8 cellular contexts compared by ENCODE assay signal in the genomic region with DNA sequence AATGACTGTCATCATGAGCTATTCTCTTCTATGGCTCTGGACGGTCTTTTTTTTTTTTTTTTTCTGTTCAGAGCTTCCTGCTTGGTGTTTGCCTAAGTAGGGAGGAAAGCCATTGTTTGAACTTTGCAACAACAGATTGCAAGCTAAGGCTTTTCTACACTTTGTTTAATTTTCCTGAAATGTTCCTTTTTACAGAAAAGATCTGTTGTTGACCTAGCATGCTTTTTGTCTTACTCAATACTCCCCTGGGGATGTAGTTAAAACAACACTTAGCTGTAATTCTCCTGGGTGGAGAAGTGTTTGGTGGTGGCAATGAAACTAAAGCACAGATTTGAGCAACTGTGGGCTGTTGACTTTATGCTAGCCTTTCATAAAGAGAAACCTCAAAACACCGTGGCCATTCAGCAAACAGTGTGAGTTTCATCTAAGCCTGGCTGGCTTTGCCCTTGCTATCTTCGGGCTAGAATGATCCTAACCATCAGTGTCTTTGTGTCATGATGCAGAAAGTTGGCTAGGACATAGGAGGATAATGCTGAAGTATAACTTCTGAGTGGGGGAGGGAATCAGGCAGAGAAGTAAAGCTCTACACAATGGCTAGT.
DNase-seq lines count a peak whose midpoint lies in the region; ATAC-seq and TF ChIP-seq lines count a peak whose summit lies in the region.

No MANE protein-coding gene starts in this region.

- ATAC-seq in GM19463 (IDR thresholded peaks at IDR 0.05; ENCODE audit: unreplicated experiment) = peak; percentile 85
- ATAC-seq in HG03460 (IDR thresholded peaks at IDR 0.05; ENCODE audit: unreplicated experiment) = peak; percentile 89
- peak; percentile 33 for ATAC-seq in body of pancreas

- H3K4me1 ChIP-seq in body of pancreas = peaks cover 9% of the 10 kb centered on the region
- peaks cover 0 to 10% of the 10 kb centered on the region in 2 donors for H3K4me1 ChIP-seq in muscle layer of duodenum (ENCODE audit: control insufficient read depth in 1 of 2, insufficient read depth in 2 of 2, low read length in 2 of 2)
- peaks cover 8% of the 10 kb centered on the region for H3K4me1 ChIP-seq in effector memory CD4-positive, alpha-beta T cell (ENCODE audit: control insufficient read depth, insufficient read depth, low read length, poor library complexity, severe bottlenecking)

- TF ChIP-seq POLR2A in body of pancreas (IDR thresholded peaks at IDR 0.05) = no peak

- no peaks in the 10 kb centered on the region for H3K27me3 ChIP-seq in body of pancreas
- H3K27me3 ChIP-seq in muscle layer of duodenum (ENCODE audit: low read depth, low read length) = no peaks in the 10 kb centered on the region
- no peaks in the 10 kb centered on the region for H3K27me3 ChIP-seq in effector memory CD4-positive, alpha-beta T cell (replicated peaks; ENCODE audit: control insufficient read depth, insufficient read depth, low read length, poor library complexity, severe bottlenecking)

- 17 to 28% methylated on average over 3 of the region's 3 CpGs for WGBS in body of pancreas, 2 donors

- DNase-seq in EL = peak; percentile 50
- DNase-seq in body of pancreas = no peak
- no peak for DNase-seq in Kasumi-1 (lab: John Stamatoyannopoulos, UW)
- no peak for DNase-seq in inferior parietal cortex (ENCODE audit: extremely low spot score)
- DNase-seq in effector memory CD4-positive, alpha-beta T cell = no peak

- H3K9me3 ChIP-seq in body of pancreas (no peaks in the 10 kb centered on the region), muscle layer of duodenum (ENCODE audit: control insufficient read depth in 1 of 2, low read length in 2 of 2) (no peaks in the 10 kb centered on the region)
- H3K9me3 ChIP-seq in effector memory CD4-positive, alpha-beta T cell (ENCODE audit: control insufficient read depth, low read length) = no peaks in the 10 kb centered on the region

- intact Hi-C loops in body of pancreas (cut with DNase I) = no loop called here

- no peak overlapping the region for H3K4me3 ChIP-seq in body of pancreas
- peak overlapping the region in 1 of 2 donors; percentile 14 for H3K4me3 ChIP-seq in muscle layer of duodenum (ENCODE audit: low read depth in 1 of 2, low read length in 2 of 2)
- H3K4me3 ChIP-seq in effector memory CD4-positive, alpha-beta T cell (ENCODE audit: insufficient read depth, low read depth, low read length, poor library complexity, severe bottlenecking) = no peak overlapping the region

- no peak for TF ChIP-seq CTCF in body of pancreas (IDR thresholded peaks at IDR 0.05)

- H3K27ac ChIP-seq in body of pancreas (peak overlapping the region in 2 of 4 donors; percentile 34 to 46), muscle layer of duodenum (ENCODE audit: low read length) (peak overlapping the region; percentile 74)
- H3K27ac ChIP-seq in effector memory CD4-positive, alpha-beta T cell (ENCODE audit: insufficient read depth, low read length, poor library complexity, severe bottlenecking) = no peak overlapping the region

- H3K36me3 ChIP-seq in body of pancreas (replicated peaks in 1 of 2; ENCODE audit: insufficient read depth in 1 of 2, low read depth in 2 of 2) = no peaks in the 10 kb centered on the region
- no peaks in the 10 kb centered on the region for H3K36me3 ChIP-seq in muscle layer of duodenum (ENCODE audit: control insufficient read depth in 1 of 2, insufficient read depth in 2 of 2, low read length in 2 of 2)
- H3K36me3 ChIP-seq in effector memory CD4-positive, alpha-beta T cell (ENCODE audit: control insufficient read depth, insufficient read depth, low read length) = no peaks in the 10 kb centered on the region

Comparison
In these comparisons a context has a peak if more than half of its experiments do, and no peak if none do; other contexts are left out.
1. ATAC-seq: peak in every context shown above with its lines; median percentile 89 in HG03460; 85 in GM19463; 33 in body of pancreas.